ENCODE assay signal across 25 cellular contexts in the genomic region with DNA sequence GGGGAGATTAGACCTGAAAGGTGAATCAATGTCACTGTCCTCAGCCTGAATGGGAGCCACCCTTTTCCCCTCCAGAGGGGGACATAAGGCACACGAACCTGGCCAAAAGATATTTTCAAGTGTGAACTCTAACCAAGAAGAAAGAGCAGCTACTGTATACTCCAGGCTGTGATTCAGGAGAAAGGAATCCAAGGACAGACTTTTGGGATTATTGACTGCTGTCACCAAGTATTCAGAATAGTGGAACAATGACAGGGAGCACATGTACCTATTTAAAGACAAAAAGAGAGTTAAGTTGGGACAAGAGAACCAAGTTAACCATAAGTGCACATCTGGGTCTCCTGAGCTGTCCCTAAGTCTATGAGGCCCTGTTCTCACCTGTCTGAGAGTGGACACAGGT. TPM values are rescaled to one million over a fixed set of nuclear protein-coding genes. Genes with fewer than 3 reads are reported as not detected.
DNase-seq lines count a peak whose midpoint lies in the region; ATAC-seq and TF ChIP-seq lines count a peak whose summit lies in the region.
"Had no signal": no experiment of that assay in that cellular context is flagged by ENCODE, and none has a peak within 500 bp of the region (broad histone marks: within the 10 kb centered on the region; RNA-seq: fewer than 3 reads in every experiment).

No MANE protein-coding gene starts in this region.

- peaks cover 14% of the 10 kb centered on the region for H3K36me3 Mint-ChIP-seq in T-helper 1 cell treated with Interleukin-12 subunit alpha and Interleukin-12 subunit beta and Interleukin-4 antibody, amounts not matched to agents 30 μg/mL and 1 μg/mL, for 36 hours (ENCODE audit: low read depth)
- H3K36me3 Mint-ChIP-seq in CD4-positive, alpha-beta T cell (ENCODE audit: low read depth) = peaks cover 26% of the 10 kb centered on the region
- H3K36me3 Mint-ChIP-seq in T-helper 17 cell (ENCODE audit: low read depth) = no peaks in the 10 kb centered on the region
- H3K36me3 Mint-ChIP-seq in natural killer cell treated with Interleukin-12 subunit alpha and Interleukin-12 subunit beta and Interleukin-15 and Interleukin-18, amount 100 ng/mL, for 72 hours = peaks cover 5% of the 10 kb centered on the region

- CTCF ChIA-PET in CD4-positive, alpha-beta T cell (lab: Charles Lee) = interaction anchor here (1.3 kb wide), 1 partner anchor 12 kb away, joined by 3 read pairs; no protein-coding TSS in a partner anchor

- H3K9me3 Mint-ChIP-seq in T-helper 1 cell treated with Interleukin-12 subunit alpha and Interleukin-12 subunit beta and Interleukin-4 antibody, amounts not matched to agents 30 μg/mL and 1 μg/mL, for 36 hours = no peaks in the 10 kb centered on the region
- no peaks in the 10 kb centered on the region for H3K9me3 Mint-ChIP-seq in CD4-positive, alpha-beta T cell
- no peaks in the 10 kb centered on the region for H3K9me3 Mint-ChIP-seq in natural killer cell treated with Interleukin-12 subunit alpha and Interleukin-12 subunit beta and Interleukin-15 and Interleukin-18, amount 100 ng/mL, for 72 hours
- H3K9me3 Mint-ChIP-seq: activated T-helper 17 cell treated with anti-CD3 and anti-CD28 coated beads, Interleukin-2, amount 50 U/mL, for 72 hours had no signal

- H3K9me3 ChIP-seq in CD4-positive, alpha-beta T cell (ENCODE audit: control insufficient read depth, low read length) = no peaks in the 10 kb centered on the region
- no peaks in the 10 kb centered on the region for H3K9me3 ChIP-seq in T-helper 17 cell (ENCODE audit: control insufficient read depth, low read length, poor library complexity, severe bottlenecking)
- no peaks in the 10 kb centered on the region for H3K9me3 ChIP-seq in MG63
- H3K9me3 ChIP-seq: adrenal gland, ovary, sigmoid colon, tibial nerve had no signal

- no peaks in the 10 kb centered on the region for H3K27me3 ChIP-seq in CD4-positive, alpha-beta T cell (ENCODE audit: control insufficient read depth, insufficient read depth, low read length)
- H3K27me3 ChIP-seq in MG63 = no peaks in the 10 kb centered on the region
- H3K27me3 ChIP-seq: adrenal gland, ovary had no signal

- H3K4me1 Mint-ChIP-seq in T-helper 1 cell treated with Interleukin-12 subunit alpha and Interleukin-12 subunit beta and Interleukin-4 antibody, amounts not matched to agents 30 μg/mL and 1 μg/mL, for 36 hours (ENCODE audit: low read depth) = peaks cover 12% of the 10 kb centered on the region
- H3K4me1 Mint-ChIP-seq in CD4-positive, alpha-beta T cell (ENCODE audit: low read depth) = peaks cover 15% of the 10 kb centered on the region
- H3K4me1 Mint-ChIP-seq in T-helper 17 cell = peaks cover 15% of the 10 kb centered on the region
- peaks cover 11 to 12% of the 10 kb centered on the region in 2 donors for H3K4me1 Mint-ChIP-seq in natural killer cell treated with Interleukin-12 subunit alpha and Interleukin-12 subunit beta and Interleukin-15 and Interleukin-18, amount 100 ng/mL, for 72 hours (ENCODE audit: low read depth in 2 of 2)

- POLR2A ChIA-PET in CD4-positive, alpha-beta T cell (lab: Charles Lee) = no interaction called here

- intact Hi-C loops in CD4-positive, alpha-beta T cell (cut with DNase I, micrococcal nuclease) = loop anchor here in 1 of 2 experiments (10.0 kb wide), 2 partner anchors 209 to 471 kb away; a partner anchor contains a TSS

- H3K4me3 ChIP-seq in MG63 = no peak overlapping the region
- H3K4me3 ChIP-seq: adrenal gland, ovary, sigmoid colon, tibial nerve had no signal

- no peak for DNase-seq in T-helper 1 cell
- no peak for DNase-seq in CD4-positive, alpha-beta T cell
- DNase-seq in T-helper 17 cell = no peak
- no peak for DNase-seq in natural killer cell treated with Interleukin-12 subunit alpha and Interleukin-12 subunit beta and Interleukin-15 and Interleukin-18, amount 100 ng/mL, for 72 hours (ENCODE audit: low spot score)
- no peak for DNase-seq in EL
- no peak for DNase-seq in HCEC 1CT
- DNase-seq in MG63 = no peak
- DNase-seq: 8988T; activated CD4-positive, alpha-beta T cell treated with anti-CD3 and anti-CD28 coated beads, Interleukin-2, amount 50 U/mL, for 48 hours; adrenal gland; central memory CD4-positive, alpha-beta T cell; KG1; left colon; NCI-H1048; NCI-H2081; NCI-H510A; ovary; sigmoid colon; stimulated activated naive CD4-positive, alpha-beta T cell; SW 1271 had no signal

- no peaks in the 10 kb centered on the region for H3K27me3 Mint-ChIP-seq in T-helper 1 cell treated with Interleukin-12 subunit alpha and Interleukin-12 subunit beta and Interleukin-4 antibody, amounts not matched to agents 30 μg/mL and 1 μg/mL, for 36 hours (ENCODE audit: low read depth)
- no peaks in the 10 kb centered on the region for H3K27me3 Mint-ChIP-seq in CD4-positive, alpha-beta T cell
- no peaks in the 10 kb centered on the region for H3K27me3 Mint-ChIP-seq in T-helper 17 cell
- no peaks in the 10 kb centered on the region for H3K27me3 Mint-ChIP-seq in natural killer cell treated with Interleukin-12 subunit alpha and Interleukin-12 subunit beta and Interleukin-15 and Interleukin-18, amount 100 ng/mL, for 72 hours
- H3K27me3 Mint-ChIP-seq: activated T-helper 17 cell treated with anti-CD3 and anti-CD28 coated beads, Interleukin-2, amount 50 U/mL, for 72 hours had no signal

- H3K4me3 Mint-ChIP-seq in T-helper 1 cell treated with Interleukin-12 subunit alpha and Interleukin-12 subunit beta and Interleukin-4 antibody, amounts not matched to agents 30 μg/mL and 1 μg/mL, for 36 hours = peak overlapping the region; percentile 42
- H3K4me3 Mint-ChIP-seq in CD4-positive, alpha-beta T cell = peak overlapping the region; percentile 27
- H3K4me3 Mint-ChIP-seq in T-helper 17 cell = peak overlapping the region; percentile 36
- H3K4me3 Mint-ChIP-seq in natural killer cell treated with Interleukin-12 subunit alpha and Interleukin-12 subunit beta and Interleukin-15 and Interleukin-18, amount 100 ng/mL, for 72 hours = peak overlapping the region; percentile 38

- ATAC-seq in CD4-positive, alpha-beta T cell (ENCODE audit: poor library complexity) = no peak
- ATAC-seq in T-helper 17 cell = no peak
- ATAC-seq in natural killer cell treated with Interleukin-12 subunit alpha and Interleukin-12 subunit beta and Interleukin-15 and Interleukin-18, amount 100 ng/mL, for 72 hours = no peak
- ATAC-seq: activated T-helper 17 cell treated with anti-CD3 and anti-CD28 coated beads, Interleukin-2, amount 50 U/mL, for 72 hours; left colon had no signal

- no peak for TF ChIP-seq CTCF in CD4-positive, alpha-beta T cell (IDR thresholded peaks at IDR 0.05)

- H3K27ac Mint-ChIP-seq in T-helper 1 cell treated with Interleukin-12 subunit alpha and Interleukin-12 subunit beta and Interleukin-4 antibody, amounts not matched to agents 30 μg/mL and 1 μg/mL, for 36 hours = no peak overlapping the region
- H3K27ac Mint-ChIP-seq in CD4-positive, alpha-beta T cell = no peak overlapping the region
- no peak overlapping the region for H3K27ac Mint-ChIP-seq in T-helper 17 cell
- H3K27ac Mint-ChIP-seq in natural killer cell treated with Interleukin-12 subunit alpha and Interleukin-12 subunit beta and Interleukin-15 and Interleukin-18, amount 100 ng/mL, for 72 hours = no peak overlapping the region
- H3K27ac Mint-ChIP-seq: activated T-helper 17 cell treated with anti-CD3 and anti-CD28 coated beads, Interleukin-2, amount 50 U/mL, for 72 hours had no signal

- H3K36me3 ChIP-seq in MG63 = peaks cover 30% of the 10 kb centered on the region
- H3K36me3 ChIP-seq: ovary had no signal

- no peak overlapping the region for H3K27ac ChIP-seq in CD4-positive, alpha-beta T cell (ENCODE audit: low read depth, low read length)
- H3K27ac ChIP-seq: ovary, sigmoid colon, tibial nerve had no signal

RNA-seq across cellular contexts. Expression of a gene that starts 2.4 kb away (rescaled TPM):
- 1 to 10 TPM; 1.7 to 3.0 TPM for total RNA-seq in CD4-positive, alpha-beta T cell
- 10 to 100 TPM in 1 of 2 donors, 1 to 10 TPM in 1; 9.8 to 10.2 TPM for total RNA-seq in T-helper 17 cell
- total RNA-seq in natural killer cell treated with Interleukin-12 subunit alpha and Interleukin-12 subunit beta and Interleukin-15 and Interleukin-18, amount 100 ng/mL, for 72 hours = 10 to 100 TPM; 44.1 to 71.4 TPM
- 83.9 and 87.1 TPM in 2 replicates for total RNA-seq in MG63 (2014; rRNA removed; shearing (Covaris generic); ENCODE audit: low replicate concordance)

RNA-seq across cellular contexts. Expression of a gene that starts 10.6 kb away (rescaled TPM):
- not detected for total RNA-seq in CD4-positive, alpha-beta T cell
- total RNA-seq in T-helper 17 cell = not detected
- not detected for total RNA-seq in natural killer cell treated with Interleukin-12 subunit alpha and Interleukin-12 subunit beta and Interleukin-15 and Interleukin-18, amount 100 ng/mL, for 72 hours
- not detected in 2 replicates for total RNA-seq in MG63 (2014; rRNA removed; shearing (Covaris generic); ENCODE audit: low replicate concordance)
- total RNA-seq: activated T-helper 17 cell treated with anti-CD3 and anti-CD28 coated beads, Interleukin-2, amount 50 U/mL, for 72 hours; adrenal gland; frontal cortex; left colon; mononuclear cell; ovary; sigmoid colon; tibial nerve had no signal

RNA-seq across cellular contexts. Expression of a gene that starts 27.5 kb away (rescaled TPM):
- 1 to 10 TPM; 5.4 to 6.8 TPM for total RNA-seq in CD4-positive, alpha-beta T cell
- total RNA-seq in T-helper 17 cell = 10 to 100 TPM; 17.7 to 25.9 TPM
- total RNA-seq in natural killer cell treated with Interleukin-12 subunit alpha and Interleukin-12 subunit beta and Interleukin-15 and Interleukin-18, amount 100 ng/mL, for 72 hours = 10 to 100 TPM in 1 of 2 donors, 1 to 10 TPM in 1; 4.2 to 14.2 TPM
- total RNA-seq in MG63 (2014; rRNA removed; shearing (Covaris generic); ENCODE audit: low replicate concordance) = 7.8 and 7.9 TPM in 2 replicates

RNA-seq across cellular contexts. Expression of a gene that starts 27.5 kb away (rescaled TPM):
- total RNA-seq in CD4-positive, alpha-beta T cell = under 1 TPM; 0.14 to 0.19 TPM
- under 1 TPM; 0.23 to 0.37 TPM for total RNA-seq in T-helper 17 cell
- 1 to 10 TPM; 4.6 to 5.6 TPM for total RNA-seq in natural killer cell treated with Interleukin-12 subunit alpha and Interleukin-12 subunit beta and Interleukin-15 and Interleukin-18, amount 100 ng/mL, for 72 hours
- total RNA-seq in MG63 (2014; rRNA removed; shearing (Covaris generic); ENCODE audit: low replicate concordance) = 5.0 and 6.3 TPM in 2 replicates

RNA-seq across cellular contexts. Expression of a gene that starts 34.0 kb away (rescaled TPM):
- total RNA-seq in CD4-positive, alpha-beta T cell = 100 to 1,000 TPM; 620 to 652 TPM
- total RNA-seq in T-helper 17 cell = 100 to 1,000 TPM; 510 to 543 TPM
- 100 to 1,000 TPM; 209 to 355 TPM for total RNA-seq in natural killer cell treated with Interleukin-12 subunit alpha and Interleukin-12 subunit beta and Interleukin-15 and Interleukin-18, amount 100 ng/mL, for 72 hours
- total RNA-seq in MG63 (2014; rRNA removed; shearing (Covaris generic); ENCODE audit: low replicate concordance) = 168 and 264 TPM in 2 replicates
